ENCODE assay signal across 1 cellular context in genomic region chr16:23511731-23512130, GRCh38.
TF ChIP-seq lines count a peak whose summit lies in the region.

No MANE protein-coding gene starts in this region.

TF ChIP-seq in SK-N-SH, 30 proteins besides CTCF, POLR2A, EP300 and RAD21:
- TF ChIP-seq RXRA (IDR thresholded peaks at IDR 0.05; ENCODE audit: borderline replicate concordance, low read depth) (no peak), RFX5 (IDR thresholded peaks at IDR 0.05; ENCODE audit: low read length) (no peak), CHD2 (IDR thresholded peaks at IDR 0.05; ENCODE audit: low read length, partially characterized antibody) (no peak), PBX3 (IDR thresholded peaks at IDR 0.05) (no peak), MEF2A (IDR thresholded peaks at IDR 0.05; ENCODE audit: borderline replicate concordance, low read depth) (no peak), YY1 (IDR thresholded peaks at IDR 0.05; ENCODE audit: low read depth) (no peak), USF1 (IDR thresholded peaks at IDR 0.05; ENCODE audit: borderline replicate concordance, low read depth) (no peak), MAX (IDR thresholded peaks at IDR 0.05; ENCODE audit: low read depth) (no peak), EZH2phosphoT487 (IDR thresholded peaks at IDR 0.05; ENCODE audit: borderline replicate concordance, low read depth) (no peak), RCOR1 (IDR thresholded peaks at IDR 0.05; ENCODE audit: low read length) (no peak), NRF1 (IDR thresholded peaks at IDR 0.05; ENCODE audit: low read depth, low read length) (no peak), USF2 (IDR thresholded peaks at IDR 0.05; ENCODE audit: borderline replicate concordance, low read depth, low read length) (no peak), JUND (IDR thresholded peaks at IDR 0.05) (no peak), ELF1 (IDR thresholded peaks at IDR 0.05) (no peak), POLR2AphosphoS5 (IDR thresholded peaks at IDR 0.05; ENCODE audit: low read depth, low read length) (no peak)
